In the genomic region with DNA sequence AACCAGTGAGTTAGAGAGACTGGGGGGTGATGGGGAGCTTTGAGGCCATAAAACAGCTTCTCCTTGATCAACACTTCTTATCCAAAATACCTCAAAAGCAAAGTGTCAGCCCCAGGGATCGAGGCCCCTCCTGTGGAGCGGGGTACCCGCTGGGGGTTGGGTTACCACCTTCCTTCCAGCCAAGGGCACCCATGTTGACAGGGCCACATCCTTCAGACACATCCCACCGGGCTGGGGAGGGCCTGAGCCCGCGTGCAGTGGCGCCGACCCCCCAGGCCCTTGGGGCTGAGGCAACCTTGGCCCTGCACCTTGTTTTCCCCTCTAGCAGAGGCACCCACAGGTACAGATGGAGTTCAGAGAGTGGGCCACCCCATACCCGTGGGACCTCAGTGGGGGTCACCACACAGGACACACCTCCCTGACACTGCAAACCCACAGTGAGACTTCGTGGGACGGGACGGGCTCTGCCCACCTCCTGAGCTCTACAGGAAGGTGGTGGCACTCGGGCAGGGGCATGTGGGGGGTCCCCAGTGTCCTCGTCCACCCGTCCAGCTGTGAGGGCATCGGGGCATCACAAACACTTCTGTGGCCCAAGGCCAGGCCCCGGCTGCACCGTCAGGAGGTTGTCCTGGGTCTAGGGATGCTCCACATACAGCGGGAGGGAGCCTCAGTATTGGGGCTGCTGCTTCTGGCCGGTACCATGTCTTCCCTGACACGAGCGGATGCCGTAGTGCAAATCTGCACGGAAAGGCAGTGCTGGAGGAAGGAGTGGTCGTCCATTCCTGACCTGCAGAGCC, we compare ENCODE assay signal across 26 cellular contexts. TPM values are rescaled to one million over a fixed set of nuclear protein-coding genes. Genes with fewer than 3 reads are reported as not detected.
"Had no signal": no experiment of that assay in that cellular context is flagged by ENCODE, and none has a peak within 500 bp of the region (broad histone marks: within the 10 kb centered on the region; RNA-seq: fewer than 3 reads in every experiment).

No MANE protein-coding gene starts in this region.

- H3K36me3 ChIP-seq: brain microvascular endothelial cell, cardiac muscle cell had no signal

- H3K4me3 ChIP-seq: cardiac muscle cell, K562 had no signal

- FAIRE-seq: K562, TTC549 had no signal

- ATAC-seq: activated T-cell treated with anti-CD3 and anti-CD28 coated beads, Interleukin-2, amount 50 U/mL, for 4 hours; K562; T-helper 17 cell had no signal

- H3K27ac ChIP-seq: brain microvascular endothelial cell, cardiac muscle cell had no signal

- H3K27me3 ChIP-seq: brain microvascular endothelial cell, cardiac muscle cell had no signal

- DNase-seq: activated CD4-positive, alpha-beta memory T cell treated with anti-CD3 and anti-CD28 coated beads for 36 hours; activated CD4-positive, alpha-beta T cell treated with anti-CD3 and anti-CD28 coated beads, Interleukin-2, amount 10 ng/mL, durations not matched to agents 7 days and 5 days; activated CD4-positive, CD25-positive, alpha-beta regulatory T cell; activated CD8-positive, alpha-beta memory T cell treated with anti-CD3 and anti-CD28 coated beads for 24 hours; activated naive CD4-positive, alpha-beta T cell treated with anti-CD3 and anti-CD28 coated beads for 36 hours; activated T-cell treated with anti-CD3 and anti-CD28 coated beads, Interleukin-2, amount 50 U/mL, for 4 hours; amygdala; brain microvascular endothelial cell; Karpas-422; MM.1S; NCI-H1105; NCI-H1436; NCI-H1694 treated with DMSO at 0.1 percent for 48 hours; NCI-H2029 treated with DMSO at 0.1 percent for 48 hours; NCI-H345; NCI-H510A; NCI-H526 treated with DMSO at 0.1 percent for 48 hours; NCI-H82; OCI-M1; RPMI8226; SHP77 treated with DMSO at 0.1 percent for 48 hours; T-helper 17 cell; T-helper 9 cell had no signal

RNA-seq across cellular contexts. Expression of gene DPYSL4, which starts 10.7 kb away (rescaled TPM):
- total RNA-seq: K562 had no signal
